ENCODE assay signal across 16 cellular contexts in the genomic region with DNA sequence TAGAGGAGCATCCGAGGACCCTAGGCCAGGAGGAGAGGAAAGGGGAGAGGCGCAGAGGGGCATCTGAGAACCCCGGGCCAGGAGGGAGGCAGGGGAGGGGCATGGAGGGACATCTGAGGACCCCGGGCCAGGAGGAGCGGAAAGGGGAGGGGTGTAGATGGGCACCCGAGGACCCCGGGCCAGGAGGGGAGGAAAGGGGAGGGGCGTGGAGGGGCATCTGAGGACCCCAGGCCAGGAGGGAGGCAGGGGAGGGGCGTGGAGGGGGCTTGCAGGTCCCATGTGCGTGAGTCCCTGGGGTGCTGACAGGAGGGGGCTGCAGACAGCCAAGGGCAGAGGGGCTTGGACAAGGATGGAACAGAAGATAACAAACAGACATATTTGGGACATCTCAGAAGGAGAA.
DNase-seq lines count a peak whose midpoint lies in the region; ATAC-seq and TF ChIP-seq lines count a peak whose summit lies in the region.
"Had no signal": no experiment of that assay in that cellular context is flagged by ENCODE, and none has a peak within 500 bp of the region (broad histone marks: within the 10 kb centered on the region; RNA-seq: fewer than 3 reads in every experiment).

No MANE protein-coding gene starts in this region.

- TF ChIP-seq CTCF in neural progenitor cell (IDR thresholded peaks at IDR 0.05): no peak

- no peaks in the 10 kb centered on the region for H3K9me3 ChIP-seq in neural progenitor cell (ENCODE audit: low read depth)

- H3K27me3 ChIP-seq in neural progenitor cell: no peaks in the 10 kb centered on the region

- H3K4me1 Mint-ChIP-seq in stimulated activated naive CD8-positive, alpha-beta T cell treated with anti-CD3 and anti-CD28 coated beads, Interleukin-15, amount 100 ng/mL, for 72 hours: no peaks in the 10 kb centered on the region
- peaks cover 42% of the 10 kb centered on the region for H3K4me1 Mint-ChIP-seq in neural progenitor cell
- no peaks in the 10 kb centered on the region for H3K4me1 Mint-ChIP-seq in stimulated activated memory B cell treated with anti-CD40 and anti-IgM and Interleukin-4, amounts not matched to agents 10 μg/mL and 1 μg/mL and 100 μg/mL, for 72 hours
- H3K4me1 Mint-ChIP-seq: CD4-positive, alpha-beta memory T cell had no signal

- no peaks in the 10 kb centered on the region for H3K79me2 ChIP-seq in neural progenitor cell (ENCODE audit: low read depth)

- peaks cover 3% of the 10 kb centered on the region for H3K36me3 Mint-ChIP-seq in neural progenitor cell
- no peaks in the 10 kb centered on the region for H3K36me3 Mint-ChIP-seq in stimulated activated memory B cell treated with anti-CD40 and anti-IgM and Interleukin-4, amounts not matched to agents 10 μg/mL and 1 μg/mL and 100 μg/mL, for 72 hours
- H3K36me3 Mint-ChIP-seq: CD4-positive, alpha-beta memory T cell had no signal

- H3K4me1 ChIP-seq in neural progenitor cell: peaks cover 26% of the 10 kb centered on the region

- DNase-seq in stimulated activated naive CD8-positive, alpha-beta T cell treated with anti-CD3 and anti-CD28 coated beads, Interleukin-15, amount 100 ng/mL, for 72 hours: no peak
- DNase-seq in stimulated activated naive CD8-positive, alpha-beta T cell treated with anti-CD3 and anti-CD28 coated beads, Interleukin-15, Interleukin-2, amounts not matched to agents 100 U/mL and 50 U/mL, for 24 hours: no peak
- DNase-seq in neural progenitor cell (ENCODE audit: low spot score) (no peak), T-helper 2 cell (no peak), NCI-H446 (lab: John Stamatoyannopoulos, UW) (no peak)
- DNase-seq: C1 segment of cervical spinal cord; Calu3; CD4-positive, alpha-beta memory T cell; COR-L47; DMS53; DMS79 treated with DMSO at 0.1 percent for 48 hours; GF-D8; GM23248; H7; HCEC 1CT had no signal

- H2AFZ ChIP-seq in neural progenitor cell (replicated peaks): no peak overlapping the region
- H2AFZ ChIP-seq: GM23248 had no signal

- H3K27me3 Mint-ChIP-seq in stimulated activated naive CD8-positive, alpha-beta T cell treated with anti-CD3 and anti-CD28 coated beads, Interleukin-15, amount 100 ng/mL, for 72 hours: no peaks in the 10 kb centered on the region
- peaks cover 9% of the 10 kb centered on the region for H3K27me3 Mint-ChIP-seq in neural progenitor cell (ENCODE audit: insufficient read depth, low read depth)
- peaks cover 19% of the 10 kb centered on the region for H3K27me3 Mint-ChIP-seq in stimulated activated memory B cell treated with anti-CD40 and anti-IgM and Interleukin-4, amounts not matched to agents 10 μg/mL and 1 μg/mL and 100 μg/mL, for 72 hours

- no peak overlapping the region for H3K4me3 ChIP-seq in neural progenitor cell
- H3K4me3 ChIP-seq: GM23248 had no signal

- no peaks in the 10 kb centered on the region for H3F3A ChIP-seq in neural progenitor cell (ENCODE audit: low read depth)

- H3K4me2 ChIP-seq in neural progenitor cell: no peak overlapping the region

- no peak overlapping the region for H3K27ac ChIP-seq in neural progenitor cell
- H3K27ac ChIP-seq: GM23248 had no signal

- H3K9ac ChIP-seq in neural progenitor cell: no peak overlapping the region
- H3K9ac ChIP-seq: GM23248 had no signal

- H4K20me1 ChIP-seq in neural progenitor cell (ENCODE audit: low read depth): no peaks in the 10 kb centered on the region

- no peak for ATAC-seq in stimulated activated naive CD8-positive, alpha-beta T cell treated with anti-CD3 and anti-CD28 coated beads, Interleukin-15, amount 100 ng/mL, for 72 hours
- ATAC-seq in stimulated activated naive CD8-positive, alpha-beta T cell treated with anti-CD3 and anti-CD28 coated beads, Interleukin-15, Interleukin-2, amounts not matched to agents 100 U/mL and 50 U/mL, for 24 hours: no peak
- peak; percentile 11 for ATAC-seq in stimulated activated memory B cell treated with anti-CD40 and anti-IgM and Interleukin-4, amounts not matched to agents 10 μg/mL and 1 μg/mL and 100 μg/mL, for 72 hours

- H3K36me3 ChIP-seq in neural progenitor cell: no peaks in the 10 kb centered on the region

- no peak overlapping the region for H3K4me3 Mint-ChIP-seq in stimulated activated naive CD8-positive, alpha-beta T cell treated with anti-CD3 and anti-CD28 coated beads, Interleukin-15, amount 100 ng/mL, for 72 hours
- no peak overlapping the region for H3K4me3 Mint-ChIP-seq in neural progenitor cell
- H3K4me3 Mint-ChIP-seq in stimulated activated memory B cell treated with anti-CD40 and anti-IgM and Interleukin-4, amounts not matched to agents 10 μg/mL and 1 μg/mL and 100 μg/mL, for 72 hours: no peak overlapping the region
- H3K4me3 Mint-ChIP-seq: CD4-positive, alpha-beta memory T cell had no signal

- H3K9me3 Mint-ChIP-seq in stimulated activated naive CD8-positive, alpha-beta T cell treated with anti-CD3 and anti-CD28 coated beads, Interleukin-15, amount 100 ng/mL, for 72 hours: peaks cover 6 to 12% of the 10 kb centered on the region in 2 donors
- H3K9me3 Mint-ChIP-seq in neural progenitor cell: peaks cover 4% of the 10 kb centered on the region
- H3K9me3 Mint-ChIP-seq in stimulated activated memory B cell treated with anti-CD40 and anti-IgM and Interleukin-4, amounts not matched to agents 10 μg/mL and 1 μg/mL and 100 μg/mL, for 72 hours: peaks cover 10% of the 10 kb centered on the region

- H3K27ac Mint-ChIP-seq in stimulated activated naive CD8-positive, alpha-beta T cell treated with anti-CD3 and anti-CD28 coated beads, Interleukin-15, amount 100 ng/mL, for 72 hours: peak overlapping the region; percentile 37 to 85
- peak overlapping the region; percentile 85 for H3K27ac Mint-ChIP-seq in neural progenitor cell
- no peak overlapping the region for H3K27ac Mint-ChIP-seq in stimulated activated memory B cell treated with anti-CD40 and anti-IgM and Interleukin-4, amounts not matched to agents 10 μg/mL and 1 μg/mL and 100 μg/mL, for 72 hours
- H3K27ac Mint-ChIP-seq: CD4-positive, alpha-beta memory T cell had no signal
